In genomic region chr6:82248233-82248735, GRCh38 we compare ENCODE assay signal across 8 cellular contexts. TPM values are rescaled to one million over a fixed set of nuclear protein-coding genes. Genes with fewer than 3 reads are reported as not detected.
A peak's percentile ranks its signal among the peaks of the same experiment; 100 is the strongest.
DNase-seq lines count a peak whose midpoint lies in the region; ATAC-seq and TF ChIP-seq lines count a peak whose summit lies in the region.

No MANE protein-coding gene starts in this region.

- H3K27me3 ChIP-seq in body of pancreas, result no peaks in the 10 kb centered on the region
- no peaks in the 10 kb centered on the region for H3K27me3 ChIP-seq in stomach smooth muscle (ENCODE audit: control insufficient read depth in 1 of 2, insufficient read depth in 2 of 2, low read length in 2 of 2)

- DNase-seq in ACHN (peak; percentile 83), GM10266 (ENCODE audit: extremely low spot score) (peak; percentile 20), NCI-H146 treated with DMSO at 0.1 percent for 48 hours (lab: John Stamatoyannopoulos, UW; ENCODE audit: unreplicated experiment) (peak; percentile 72), body of pancreas (peak; percentile 42 to 72 (median 59)), kidney glomerular epithelial cell (lab: John Stamatoyannopoulos, UW) (peak; percentile 92)
- DNase-seq in activated CD4-positive, CD25-positive, alpha-beta regulatory T cell treated with anti-CD3 and anti-CD28 coated beads, Interleukin-2, amount 50 U/mL, for 72 hours, result no peak

- peak overlapping the region; percentile 96 to 97 (median 96) for H3K27ac ChIP-seq in body of pancreas
- H3K27ac ChIP-seq in stomach smooth muscle (ENCODE audit: low read length), result peak overlapping the region; percentile 93

- no peak for TF ChIP-seq CTCF in GM10266 (IDR thresholded peaks at IDR 0.05; ENCODE audit: control insufficient read depth, insufficient read depth, low read depth, missing control alignments)
- no peak for TF ChIP-seq CTCF in body of pancreas (IDR thresholded peaks at IDR 0.05)

- peaks cover 46% of the 10 kb centered on the region for H3K4me1 ChIP-seq in body of pancreas
- peaks cover 9% of the 10 kb centered on the region for H3K4me1 ChIP-seq in stomach smooth muscle (ENCODE audit: control insufficient read depth, insufficient read depth, low read length)

- H3K9me3 ChIP-seq in body of pancreas, result no peaks in the 10 kb centered on the region
- no peaks in the 10 kb centered on the region for H3K9me3 ChIP-seq in stomach smooth muscle (ENCODE audit: control insufficient read depth in 2 of 2, low read length in 2 of 2)

- intact Hi-C loops in body of pancreas (cut with DNase I), result no loop called here

- H3K36me3 ChIP-seq in body of pancreas (replicated peaks in 1 of 2; ENCODE audit: insufficient read depth in 1 of 2, low read depth in 2 of 2), result no peaks in the 10 kb centered on the region
- H3K36me3 ChIP-seq in stomach smooth muscle (ENCODE audit: control insufficient read depth in 2 of 2, insufficient read depth in 2 of 2, low read length in 2 of 2), result no peaks in the 10 kb centered on the region

- H3K9ac ChIP-seq in stomach smooth muscle (ENCODE audit: low read length in 2 of 2), result peak overlapping the region; percentile 93 to 98

- peak in 1 of 3 donors; percentile 30 for TF ChIP-seq POLR2A in body of pancreas (IDR thresholded peaks at IDR 0.05)

- peak overlapping the region in 1 of 2 donors; percentile 99 for H3K4me3 ChIP-seq in body of pancreas
- H3K4me3 ChIP-seq in stomach smooth muscle (ENCODE audit: low read length in 2 of 2), result peak overlapping the region; percentile 88 to 93

- in situ Hi-C loops in ACHN (cut with HindIII; ENCODE audit: low pct_ligation_motif_present, low pct_unique_long_range_greater_than_20kb, low sequenced_read_pairs), result loop anchor here (25.0 kb wide), 1 partner anchor 814 kb away; the partner anchor contains the start of genes DOP1A and UBE3D

- ATAC-seq in HG02642 (IDR thresholded peaks at IDR 0.05; ENCODE audit: poor library complexity, unreplicated experiment), result peak; percentile 42
- ATAC-seq in body of pancreas, result peak; percentile 66

- 9 to 16% methylated on average over 11 of the region's 11 CpGs for WGBS in body of pancreas, 2 donors

RNA-seq across cellular contexts. Expression of gene IBTK, which starts 0.7 kb away (rescaled TPM):
- 10 to 100 TPM; 18.8 to 27.2 TPM for total RNA-seq in body of pancreas
